8 cellular contexts compared by ENCODE assay signal in the genomic region with DNA sequence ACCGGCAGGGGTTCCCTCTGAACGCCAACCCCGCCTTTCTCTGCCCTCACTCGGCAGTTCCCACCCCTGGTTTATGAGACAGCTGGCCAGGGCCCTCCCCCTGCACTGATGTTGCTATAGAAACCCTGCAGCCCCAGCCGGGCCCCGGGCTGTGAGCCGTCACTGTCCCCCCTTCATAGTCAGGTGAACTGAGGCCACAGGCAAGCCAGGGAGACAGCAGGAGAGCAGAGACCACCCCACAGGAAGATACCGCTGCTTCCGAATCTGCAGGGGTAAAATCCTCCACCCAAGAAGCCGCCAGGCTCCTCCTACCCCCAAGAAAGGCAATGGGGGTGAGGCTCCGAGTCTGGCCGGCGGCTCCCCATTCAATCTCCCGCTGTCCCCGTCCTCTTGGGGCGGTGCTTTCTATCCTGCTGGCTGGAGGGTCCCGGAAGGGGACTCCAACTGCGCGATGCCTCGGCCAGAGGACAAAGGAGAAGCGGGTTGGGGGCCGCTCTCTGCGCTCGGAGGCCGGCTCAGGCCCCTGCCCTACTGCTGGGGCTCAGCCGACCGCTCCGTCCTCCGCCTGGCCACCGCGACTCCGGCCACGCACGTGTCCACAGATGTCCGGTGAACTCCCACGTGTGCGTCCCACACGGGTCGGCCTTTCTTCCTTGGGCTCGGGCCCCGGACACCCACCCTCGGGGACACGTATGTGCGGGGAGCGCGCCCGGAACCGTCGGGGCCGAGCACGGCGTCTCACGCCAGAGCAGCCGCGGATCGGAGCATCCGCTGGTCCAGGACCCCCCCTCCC. TPM values are rescaled to one million over a fixed set of nuclear protein-coding genes. Genes with fewer than 3 reads are reported as not detected.
A peak's percentile ranks its signal among the peaks of the same experiment; 100 is the strongest.
DNase-seq lines count a peak whose midpoint lies in the region; ATAC-seq and TF ChIP-seq lines count a peak whose summit lies in the region.

No MANE protein-coding gene starts in this region.

- no peaks in the 10 kb centered on the region for H3K9me3 Mint-ChIP-seq in activated CD4-positive, alpha-beta T cell treated with anti-CD3 and anti-CD28 coated beads, Interleukin-2, amount 10 ng/mL, durations not matched to agents 7 days and 5 days

- peaks cover 4% of the 10 kb centered on the region for H3K36me3 Mint-ChIP-seq in activated CD4-positive, alpha-beta T cell treated with anti-CD3 and anti-CD28 coated beads, Interleukin-2, amount 10 ng/mL, durations not matched to agents 7 days and 5 days (ENCODE audit: low read depth)

- H3K4me3 ChIP-seq in AG09309 (ENCODE audit: control insufficient read depth, low read depth, low read length), result peak overlapping the region; percentile 77
- H3K4me3 ChIP-seq in coronary artery, result peak overlapping the region; percentile 87
- H3K4me3 ChIP-seq in liver (ENCODE audit: low read depth in 1 of 3, low read length in 3 of 3), result peak overlapping the region; percentile 8 to 77 (median 46)

- ATAC-seq in GM19035 (IDR thresholded peaks at IDR 0.05; ENCODE audit: unreplicated experiment), result peak; percentile 49
- peak; percentile 45 for ATAC-seq in HG03432 (IDR thresholded peaks at IDR 0.05; ENCODE audit: unreplicated experiment)

- peaks cover 11 to 46% (median 28%) of the 10 kb centered on the region in 4 donors for H3K4me1 ChIP-seq in liver (ENCODE audit: control insufficient read depth in 4 of 4, insufficient read depth in 4 of 4, low read length in 3 of 4)

- peaks cover 0 to 8% (median 3%) of the 10 kb centered on the region in 4 donors for H3K36me3 ChIP-seq in liver (ENCODE audit: control insufficient read depth in 4 of 4, insufficient read depth in 3 of 4, low read depth in 1 of 4, low read length in 3 of 4)

- POLR2A ChIA-PET in activated CD4-positive, alpha-beta T cell treated with anti-CD3 and anti-CD28 coated beads, Interleukin-2, amount 10 ng/mL, durations not matched to agents 7 days and 5 days (lab: Charles Lee), result interaction anchor here (0.6 kb wide), 2 partner anchors 56 to 184 kb away, joined by 3 to 4 read pairs; no protein-coding TSS in a partner anchor

- peaks cover 23% of the 10 kb centered on the region for H3K4me1 Mint-ChIP-seq in activated CD4-positive, alpha-beta T cell treated with anti-CD3 and anti-CD28 coated beads, Interleukin-2, amount 10 ng/mL, durations not matched to agents 7 days and 5 days

- no peak for TF ChIP-seq CTCF in AG09309 (IDR thresholded peaks at IDR 0.05; ENCODE audit: control insufficient read depth, insufficient read depth, low read depth, low read length, missing control alignments)
- TF ChIP-seq CTCF in coronary artery (IDR thresholded peaks at IDR 0.05), result no peak
- no peak for TF ChIP-seq CTCF in liver (IDR thresholded peaks at IDR 0.05; ENCODE audit: low read depth, low read length, missing input control)

- no peak for TF ChIP-seq RAD21 in liver (IDR thresholded peaks at IDR 0.05)

- CTCF ChIA-PET in activated CD4-positive, alpha-beta T cell treated with anti-CD3 and anti-CD28 coated beads, Interleukin-2, amount 10 ng/mL, durations not matched to agents 7 days and 5 days (lab: Charles Lee), result interaction anchor here (0.6 to 1.7 kb wide), 6 partner anchors 11 to 56 kb away, joined by 3 to 7 read pairs (median 4); a partner anchor contains a TSS

- H3K4me3 Mint-ChIP-seq in activated CD4-positive, alpha-beta T cell treated with anti-CD3 and anti-CD28 coated beads, Interleukin-2, amount 10 ng/mL, durations not matched to agents 7 days and 5 days, result peak overlapping the region; percentile 84

- H3K27me3 ChIP-seq in liver (ENCODE audit: control insufficient read depth in 4 of 4, insufficient read depth in 4 of 4, low read length in 3 of 4), result no peaks in the 10 kb centered on the region

- H3K27ac ChIP-seq in coronary artery (peak overlapping the region; percentile 66 to 86), liver (ENCODE audit: low read depth in 1 of 2, low read length in 2 of 2) (peak overlapping the region; percentile 97 to 98)

- H3K27me3 Mint-ChIP-seq in activated CD4-positive, alpha-beta T cell treated with anti-CD3 and anti-CD28 coated beads, Interleukin-2, amount 10 ng/mL, durations not matched to agents 7 days and 5 days, result no peaks in the 10 kb centered on the region

- no peaks in the 10 kb centered on the region for H3K9me3 ChIP-seq in liver (ENCODE audit: control insufficient read depth in 4 of 4, low read length in 3 of 4)

- 1% methylated on average over 57 of the region's 57 CpGs for WGBS in liver

- peak overlapping the region; percentile 17 to 58 for H3K9ac ChIP-seq in liver (ENCODE audit: low read depth in 1 of 2, low read length in 2 of 2)

- DNase-seq in AG09309 (ENCODE audit: low read depth) (no peak), NCI-H524 treated with DMSO at 0.1 percent for 48 hours (lab: John Stamatoyannopoulos, UW) (peak; percentile 27), coronary artery (ENCODE audit: low spot score) (peak; percentile 87)
- DNase-seq in activated CD4-positive, alpha-beta T cell treated with anti-CD3 and anti-CD28 coated beads, Interleukin-2, amount 10 ng/mL, durations not matched to agents 7 days and 5 days, result peak; percentile 77
- DNase-seq in stimulated activated CD4-positive, alpha-beta T cell treated with anti-CD3 and anti-CD28 coated beads, Interleukin-4, amount 100 ng/mL, for 4 hours, result peak; percentile 69 to 71

- H3K27ac Mint-ChIP-seq in activated CD4-positive, alpha-beta T cell treated with anti-CD3 and anti-CD28 coated beads, Interleukin-2, amount 10 ng/mL, durations not matched to agents 7 days and 5 days, result peak overlapping the region; percentile 80

TF ChIP-seq in liver, 16 proteins besides CTCF, POLR2A, EP300 and RAD21:
- TF ChIP-seq, protein P1, sequence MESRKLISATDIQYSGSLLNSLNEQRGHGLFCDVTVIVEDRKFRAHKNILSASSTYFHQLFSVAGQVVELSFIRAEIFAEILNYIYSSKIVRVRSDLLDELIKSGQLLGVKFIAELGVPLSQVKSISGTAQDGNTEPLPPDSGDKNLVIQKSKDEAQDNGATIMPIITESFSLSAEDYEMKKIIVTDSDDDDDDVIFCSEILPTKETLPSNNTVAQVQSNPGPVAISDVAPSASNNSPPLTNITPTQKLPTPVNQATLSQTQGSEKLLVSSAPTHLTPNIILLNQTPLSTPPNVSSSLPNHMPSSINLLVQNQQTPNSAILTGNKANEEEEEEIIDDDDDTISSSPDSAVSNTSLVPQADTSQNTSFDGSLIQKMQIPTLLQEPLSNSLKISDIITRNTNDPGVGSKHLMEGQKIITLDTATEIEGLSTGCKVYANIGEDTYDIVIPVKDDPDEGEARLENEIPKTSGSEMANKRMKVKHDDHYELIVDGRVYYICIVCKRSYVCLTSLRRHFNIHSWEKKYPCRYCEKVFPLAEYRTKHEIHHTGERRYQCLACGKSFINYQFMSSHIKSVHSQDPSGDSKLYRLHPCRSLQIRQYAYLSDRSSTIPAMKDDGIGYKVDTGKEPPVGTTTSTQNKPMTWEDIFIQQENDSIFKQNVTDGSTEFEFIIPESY (IDR thresholded peaks at IDR 0.05), result no peak
- peak; percentile 5 for TF ChIP-seq SP1 (IDR thresholded peaks at IDR 0.05)

RNA-seq across cellular contexts. Expression of a gene that starts 0.6 kb away (rescaled TPM):
- total RNA-seq in activated CD4-positive, alpha-beta T cell treated with anti-CD3 and anti-CD28 coated beads, Interleukin-2, amount 10 ng/mL, durations not matched to agents 7 days and 5 days, result 10 to 100 TPM; 45.9 to 49.1 TPM
- 10 to 100 TPM in 1 of 2 donors, 1 to 10 TPM in 1; 5.3 to 15.1 TPM for total RNA-seq in liver
- 10 to 100 TPM in 1 of 2 donors, 1 to 10 TPM in 1; 9.0 to 26.8 TPM for polyA plus RNA-seq in liver

RNA-seq across cellular contexts. Expression of a gene that starts 7.5 kb away (rescaled TPM):
- total RNA-seq in activated CD4-positive, alpha-beta T cell treated with anti-CD3 and anti-CD28 coated beads, Interleukin-2, amount 10 ng/mL, durations not matched to agents 7 days and 5 days, result 10 to 100 TPM; 47.9 to 60.4 TPM
- 10 to 100 TPM in 1 of 2 donors, 1 to 10 TPM in 1; 7.8 to 10.4 TPM for total RNA-seq in liver
- 1 to 10 TPM; 6.4 to 7.3 TPM for polyA plus RNA-seq in liver

RNA-seq across cellular contexts. Expression of a gene that starts 7.6 kb away (rescaled TPM):
- under 1 TPM; 0.20 to 0.60 TPM for total RNA-seq in activated CD4-positive, alpha-beta T cell treated with anti-CD3 and anti-CD28 coated beads, Interleukin-2, amount 10 ng/mL, durations not matched to agents 7 days and 5 days
- not detected for total RNA-seq in liver
- not detected for polyA plus RNA-seq in liver

RNA-seq across cellular contexts. Expression of a gene that starts 12.3 kb away (rescaled TPM):
- total RNA-seq in activated CD4-positive, alpha-beta T cell treated with anti-CD3 and anti-CD28 coated beads, Interleukin-2, amount 10 ng/mL, durations not matched to agents 7 days and 5 days, result 1,000 to 10,000 TPM; 1,927 to 2,229 TPM
- 100 to 1,000 TPM in 1 of 2 donors, 10 to 100 TPM in 1; 59.8 to 297 TPM for total RNA-seq in liver
- polyA plus RNA-seq in liver, result 100 to 1,000 TPM; 273 to 476 TPM

RNA-seq across cellular contexts. Expression of a gene that starts 20.2 kb away (rescaled TPM):
- total RNA-seq in activated CD4-positive, alpha-beta T cell treated with anti-CD3 and anti-CD28 coated beads, Interleukin-2, amount 10 ng/mL, durations not matched to agents 7 days and 5 days, result 10 to 100 TPM; 58.2 to 62.1 TPM
- total RNA-seq in liver, result 10 to 100 TPM; 26.3 to 37.2 TPM
- polyA plus RNA-seq in liver, result 10 to 100 TPM; 22.7 to 23.0 TPM

Comparison
In these comparisons a context has a peak if more than half of its experiments do, and no peak if none do; other contexts are left out.
1. RNA of a gene that starts 7.5 kb away (total RNA-seq): 47.9 to 60.4 TPM in activated CD4-positive, alpha-beta T cell treated with anti-CD3 and anti-CD28 coated beads, Interleukin-2, amount 10 ng/mL, durations not matched to agents 7 days and 5 days; 7.8 to 10.4 TPM in liver; every median in the first group is over 4 times any median in the second.
2. Peak in every context shown above with its lines, with median percentiles within 50 percentile points of each other: H3K4me3 ChIP-seq.